In the genomic region with DNA sequence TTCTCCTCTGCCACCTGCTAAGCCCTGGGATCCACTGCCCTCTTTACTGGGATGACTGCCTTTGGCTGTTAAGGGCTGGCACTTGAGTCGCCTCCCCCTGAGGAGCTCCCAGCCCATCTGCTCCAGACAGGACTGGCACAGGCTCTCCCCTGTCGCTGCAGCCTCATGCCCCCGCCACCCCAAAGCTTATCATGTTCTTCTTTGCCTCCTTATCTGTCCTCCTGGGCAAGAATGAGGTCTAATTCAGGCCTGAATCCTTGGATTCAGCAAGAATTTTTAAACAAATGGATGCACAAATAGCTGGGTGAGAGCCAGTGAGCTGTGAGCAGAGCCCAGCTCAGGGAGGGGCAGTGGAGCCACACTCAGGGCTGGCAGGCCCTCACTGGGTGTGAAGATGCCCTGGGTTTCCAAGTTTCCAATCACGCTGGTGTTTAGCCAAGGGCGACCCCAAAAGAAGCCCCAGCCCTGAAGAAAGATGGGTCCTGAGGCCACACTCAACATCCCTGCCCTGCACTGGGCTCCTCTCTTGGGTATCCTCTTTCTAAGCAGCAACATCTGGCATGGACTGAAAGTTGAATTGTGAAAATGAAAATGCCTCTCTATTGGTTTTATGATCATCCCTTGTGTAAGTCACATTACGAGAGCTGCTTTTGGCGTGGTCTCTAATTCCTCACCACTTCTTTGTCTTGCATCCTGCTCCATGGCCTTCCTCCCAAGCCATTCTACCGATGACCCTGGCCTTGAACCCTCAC, we compare ENCODE assay signal across 12 cellular contexts.
DNase-seq lines count a peak whose midpoint lies in the region; ATAC-seq and TF ChIP-seq lines count a peak whose summit lies in the region.
"Had no signal": no experiment of that assay in that cellular context is flagged by ENCODE, and none has a peak within 500 bp of the region (broad histone marks: within the 10 kb centered on the region; RNA-seq: fewer than 3 reads in every experiment).

No MANE protein-coding gene starts in this region.

- no peak overlapping the region for H3K4me3 Mint-ChIP-seq in brain
- H3K4me3 Mint-ChIP-seq in nephron: no peak overlapping the region
- H3K4me3 Mint-ChIP-seq: CD4-positive, CD25-positive, alpha-beta regulatory T cell; stimulated activated naive CD8-positive, alpha-beta T cell treated with anti-CD3 and anti-CD28 coated beads, Interleukin-15, Interleukin-2, amounts not matched to agents 100 ng/mL and 50 ng/mL, for 24 hours had no signal

- peak overlapping the region; percentile 48 to 85 (median 80) for H3K27ac Mint-ChIP-seq in brain
- peak overlapping the region; percentile 8 to 71 (median 43) for H3K27ac Mint-ChIP-seq in nephron
- H3K27ac Mint-ChIP-seq: CD4-positive, CD25-positive, alpha-beta regulatory T cell; stimulated activated naive CD8-positive, alpha-beta T cell treated with anti-CD3 and anti-CD28 coated beads, Interleukin-15, Interleukin-2, amounts not matched to agents 100 ng/mL and 50 ng/mL, for 24 hours had no signal

- H3K4me1 Mint-ChIP-seq in brain (peaks cover 14% of the 10 kb centered on the region), nephron (peaks cover 15% of the 10 kb centered on the region)
- H3K4me1 Mint-ChIP-seq: CD4-positive, CD25-positive, alpha-beta regulatory T cell had no signal

- TF ChIP-seq CTCF in brain (conservative IDR thresholded peaks at IDR 0.05) (no peak), nephron (IDR thresholded peaks at IDR 0.05; ENCODE audit: unreplicated experiment in 3 of 3) (no peak)

- ATAC-seq in GM21390 (IDR thresholded peaks at IDR 0.05; ENCODE audit: unreplicated experiment) (peak; percentile 49), HG02642 (IDR thresholded peaks at IDR 0.05; ENCODE audit: poor library complexity, unreplicated experiment) (no peak)

- no peaks in the 10 kb centered on the region for H3K36me3 Mint-ChIP-seq in brain
- no peaks in the 10 kb centered on the region for H3K36me3 Mint-ChIP-seq in nephron (ENCODE audit: low read depth)
- H3K36me3 Mint-ChIP-seq: CD4-positive, CD25-positive, alpha-beta regulatory T cell had no signal

- H3K27me3 Mint-ChIP-seq in brain: peaks cover 11% of the 10 kb centered on the region
- H3K27me3 Mint-ChIP-seq in nephron (ENCODE audit: low read depth): peaks cover 9% of the 10 kb centered on the region
- H3K27me3 Mint-ChIP-seq: stimulated activated naive CD8-positive, alpha-beta T cell treated with anti-CD3 and anti-CD28 coated beads, Interleukin-15, Interleukin-2, amounts not matched to agents 100 ng/mL and 50 ng/mL, for 24 hours had no signal

- DNase-seq in CD1c-positive myeloid dendritic cell (ENCODE audit: extremely low spot score) (peak; percentile 13), NCI-H1930 (lab: John Stamatoyannopoulos, UW) (no peak)
- DNase-seq in stimulated activated naive CD4-positive, alpha-beta T cell treated with Interleukin-2 at 50 U/mL for 16 hours (lab: John Stamatoyannopoulos, UW): no peak
- DNase-seq: activated T-cell treated with anti-CD3 and anti-CD28 coated beads, Interleukin-2, amount 50 U/mL, for 48 hours; CD4-positive, CD25-positive, alpha-beta regulatory T cell; MM.1S; uterus had no signal

- H3K9me3 Mint-ChIP-seq in brain (peaks cover 0 to 12% (median 4%) of the 10 kb centered on the region in 5 experiments), nephron (no peaks in the 10 kb centered on the region)
- H3K9me3 Mint-ChIP-seq: CD4-positive, CD25-positive, alpha-beta regulatory T cell; stimulated activated naive CD8-positive, alpha-beta T cell treated with anti-CD3 and anti-CD28 coated beads, Interleukin-15, Interleukin-2, amounts not matched to agents 100 ng/mL and 50 ng/mL, for 24 hours had no signal
